22 cellular contexts compared by ENCODE assay signal in genomic region chr17:1703063-1703462, GRCh38. TPM values are rescaled to one million over a fixed set of nuclear protein-coding genes. Genes with fewer than 3 reads are reported as not detected.
"Had no signal": no experiment of that assay in that cellular context is flagged by ENCODE, and none has a peak within 500 bp of the region (broad histone marks: within the 10 kb centered on the region; RNA-seq: fewer than 3 reads in every experiment).

No MANE protein-coding gene starts in this region.

- H3K36me3 ChIP-seq: lower lobe of right lung had no signal

- H3K4me3 ChIP-seq: esophagus muscularis mucosa, gastroesophageal sphincter, lower lobe of right lung, testis had no signal

- H3K36me3 Mint-ChIP-seq: activated naive CD8-positive, alpha-beta T cell treated with anti-CD3 and anti-CD28 coated beads, Interleukin-2, amount 10 ng/mL, durations not matched to agents 7 days and 5 days; brain; naive thymus-derived CD8-positive, alpha-beta T cell; stimulated activated effector memory CD8-positive, alpha-beta T cell treated with anti-CD3 and anti-CD28 coated beads, Interleukin-12 subunit alpha, Interleukin-12 subunit beta, amount 100 ng/mL, for 72 hours; type B pancreatic cell; WTC11 had no signal

- ATAC-seq: activated CD4-positive, alpha-beta T cell treated with anti-CD3 and anti-CD28 coated beads for 36 hours; gastroesophageal sphincter; left cardiac atrium; lower lobe of right lung; naive thymus-derived CD8-positive, alpha-beta T cell; sciatic nerve; stimulated activated effector memory CD8-positive, alpha-beta T cell treated with anti-CD3 and anti-CD28 coated beads, Interleukin-12 subunit alpha, Interleukin-12 subunit beta, amount 100 ng/mL, for 72 hours; WTC11 had no signal

- H3K27ac Mint-ChIP-seq: activated CD4-positive, alpha-beta T cell treated with anti-CD3 and anti-CD28 coated beads for 36 hours; activated naive CD8-positive, alpha-beta T cell treated with anti-CD3 and anti-CD28 coated beads, Interleukin-2, amount 10 ng/mL, durations not matched to agents 7 days and 5 days; activated T-helper 1 cell treated with anti-CD3 and anti-CD28 coated beads, Interleukin-12 subunit alpha, Interleukin-12 subunit beta, Interleukin-2, Interleukin-4 antibody, amounts not matched to agents 30 ng/mL and 10 ng/mL and 1 ng/mL, durations not matched to agents 14 hours and 24 hours and 36 hours; brain; naive thymus-derived CD8-positive, alpha-beta T cell; stimulated activated effector memory CD8-positive, alpha-beta T cell treated with anti-CD3 and anti-CD28 coated beads, Interleukin-12 subunit alpha, Interleukin-12 subunit beta, amount 100 ng/mL, for 72 hours; T-helper 2 cell treated with Interferon-gamma antibody and Interleukin-4, amounts not matched to agents 5 μg/mL and 100 μg/mL, for 36 hours; type B pancreatic cell; WTC11 had no signal

- H3K27ac ChIP-seq: esophagus muscularis mucosa, gastroesophageal sphincter, lower lobe of right lung, testis had no signal

- H3K4me3 Mint-ChIP-seq: activated CD4-positive, alpha-beta T cell treated with anti-CD3 and anti-CD28 coated beads for 36 hours; activated naive CD8-positive, alpha-beta T cell treated with anti-CD3 and anti-CD28 coated beads, Interleukin-2, amount 10 ng/mL, durations not matched to agents 7 days and 5 days; activated T-helper 1 cell treated with anti-CD3 and anti-CD28 coated beads, Interleukin-12 subunit alpha, Interleukin-12 subunit beta, Interleukin-2, Interleukin-4 antibody, amounts not matched to agents 30 ng/mL and 10 ng/mL and 1 ng/mL, durations not matched to agents 14 hours and 24 hours and 36 hours; brain; immature natural killer cell; naive thymus-derived CD8-positive, alpha-beta T cell; stimulated activated effector memory CD8-positive, alpha-beta T cell treated with anti-CD3 and anti-CD28 coated beads, Interleukin-12 subunit alpha, Interleukin-12 subunit beta, amount 100 ng/mL, for 72 hours; T-helper 2 cell treated with Interferon-gamma antibody and Interleukin-4, amounts not matched to agents 5 μg/mL and 100 μg/mL, for 36 hours; type B pancreatic cell; WTC11 had no signal

- DNase-seq: activated CD4-positive, alpha-beta T cell treated with anti-CD3 and anti-CD28 coated beads for 36 hours; activated CD4-positive, alpha-beta T cell treated with anti-CD3 and anti-CD28 coated beads, Interleukin-2, amount 50 U/mL, for 48 hours; activated gamma-delta T cell treated with Interleukin-2 at 50 U/mL for 16 hours; activated naive CD8-positive, alpha-beta T cell treated with anti-CD3 and anti-CD28 coated beads, Interleukin-2, amount 10 ng/mL, durations not matched to agents 7 days and 5 days; cortex of kidney; effector CD8-positive, alpha-beta T cell; immature natural killer cell; left cardiac atrium; lower lobe of right lung; naive thymus-derived CD8-positive, alpha-beta T cell; stimulated activated CD4-positive, alpha-beta T cell treated with anti-CD3 and anti-CD28 coated beads, Interleukin-4, amount 100 ng/mL, for 24 hours; testis had no signal

- H3K4me1 ChIP-seq: esophagus muscularis mucosa, gastroesophageal sphincter, lower lobe of right lung, testis had no signal

- H3K4me1 Mint-ChIP-seq: activated CD4-positive, alpha-beta T cell treated with anti-CD3 and anti-CD28 coated beads for 36 hours; brain had no signal

- H3K9me3 ChIP-seq: esophagus muscularis mucosa, gastroesophageal sphincter, lower lobe of right lung, testis had no signal

- H3K27me3 ChIP-seq: esophagus muscularis mucosa, gastroesophageal sphincter, testis had no signal

- H3K9me3 Mint-ChIP-seq: activated naive CD8-positive, alpha-beta T cell treated with anti-CD3 and anti-CD28 coated beads, Interleukin-2, amount 10 ng/mL, durations not matched to agents 7 days and 5 days; activated T-helper 1 cell treated with anti-CD3 and anti-CD28 coated beads, Interleukin-12 subunit alpha, Interleukin-12 subunit beta, Interleukin-2, Interleukin-4 antibody, amounts not matched to agents 30 ng/mL and 10 ng/mL and 1 ng/mL, durations not matched to agents 14 hours and 24 hours and 36 hours; brain; naive thymus-derived CD8-positive, alpha-beta T cell; stimulated activated effector memory CD8-positive, alpha-beta T cell treated with anti-CD3 and anti-CD28 coated beads, Interleukin-12 subunit alpha, Interleukin-12 subunit beta, amount 100 ng/mL, for 72 hours; T-helper 2 cell treated with Interferon-gamma antibody and Interleukin-4, amounts not matched to agents 5 μg/mL and 100 μg/mL, for 36 hours; type B pancreatic cell; WTC11 had no signal

RNA-seq across cellular contexts. Expression of gene TLCD2, which starts 7.1 kb away (rescaled TPM):
- total RNA-seq: naive thymus-derived CD8-positive, alpha-beta T cell had no signal
- polyA plus RNA-seq: naive thymus-derived CD8-positive, alpha-beta T cell had no signal

RNA-seq across cellular contexts. Expression of gene SERPINF2, which starts 39.6 kb away (rescaled TPM):
- total RNA-seq: endothelial cell of umbilical vein had no signal
